ENCODE assay signal across 8 cellular contexts in genomic region chr22:11574231-11574630, GRCh38.
DNase-seq lines count a peak whose midpoint lies in the region; ATAC-seq and TF ChIP-seq lines count a peak whose summit lies in the region.
"Not testable (repeated sequence)": the region's sequence is repeated elsewhere in the genome, so short reads cannot be mapped to it uniquely, and the experiment has no call there.

No MANE protein-coding gene starts in this region.

- not testable (repeated sequence) for H3K27me3 ChIP-seq in RWPE2 (ENCODE audit: insufficient read depth, poor library complexity, severe bottlenecking); subcutaneous abdominal adipose tissue (ENCODE audit: control insufficient read depth in 5 of 5, insufficient read depth in 4 of 5, low read length in 5 of 5); aorta (ENCODE audit: control insufficient read depth in 1 of 2, insufficient read depth in 2 of 2, low read length in 1 of 2)

- H3K4me1 Mint-ChIP-seq in natural killer cell treated with Interleukin-12 subunit alpha and Interleukin-12 subunit beta and Interleukin-15 and Interleukin-18, amount 100 ng/mL, for 72 hours (ENCODE audit: low read depth in 2 of 2): not testable (repeated sequence)

- H3K36me3 Mint-ChIP-seq in natural killer cell treated with Interleukin-12 subunit alpha and Interleukin-12 subunit beta and Interleukin-15 and Interleukin-18, amount 100 ng/mL, for 72 hours: peaks cover 40% of the 10 kb centered on the region

- TF ChIP-seq CTCF in GM13976 (IDR thresholded peaks at IDR 0.05; ENCODE audit: borderline replicate concordance, control extremely low read depth, extremely low read depth, insufficient read depth, missing control alignments); RWPE2 (IDR thresholded peaks at IDR 0.05; ENCODE audit: poor library complexity, severe bottlenecking): not testable (repeated sequence)

- not testable (repeated sequence) for H3K4me3 ChIP-seq in RWPE2 (ENCODE audit: severe bottlenecking); aorta (ENCODE audit: low read length in 2 of 2)
- H3K4me3 ChIP-seq in iPS-18c (ENCODE audit: insufficient read depth, low read depth, low read length): peak overlapping the region; percentile 20; the same call in 1 of the 2 replicates
- H3K4me3 ChIP-seq in subcutaneous abdominal adipose tissue (ENCODE audit: low read depth in 1 of 5, low read length in 5 of 5): peak overlapping the region in 3 of 5 donors; percentile 13 to 28 (median 18)

- ATAC-seq in RWPE2 (ENCODE audit: low read depth): not testable (repeated sequence)
- ATAC-seq in esophagus mucosa: peak; percentile 32
- peak; percentile 32 to 43 for ATAC-seq in natural killer cell treated with Interleukin-12 subunit alpha and Interleukin-12 subunit beta and Interleukin-15 and Interleukin-18, amount 100 ng/mL, for 72 hours
- ATAC-seq in sciatic nerve: peak; percentile 48
- peak; percentile 62 for ATAC-seq in aorta (ENCODE audit: low FRiP score)

- not testable (repeated sequence) for H3K9ac ChIP-seq in subcutaneous abdominal adipose tissue (ENCODE audit: low read length in 5 of 5)

- not testable (repeated sequence) for H3K4me1 ChIP-seq in RWPE2 (ENCODE audit: insufficient read depth, poor library complexity, severe bottlenecking); subcutaneous abdominal adipose tissue (ENCODE audit: control insufficient read depth in 5 of 5, insufficient read depth in 5 of 5, low read length in 5 of 5); aorta (ENCODE audit: control insufficient read depth in 1 of 2, insufficient read depth in 2 of 2, low read length in 2 of 2)

- DNase-seq in GM13976 (ENCODE audit: low spot score) (peak; percentile 1), RWPE2 (ENCODE audit: low spot score) (peak; percentile 76), aorta (peak in 1 of 2 donors; percentile 79)
- not testable (repeated sequence) for DNase-seq in natural killer cell treated with Interleukin-12 subunit alpha and Interleukin-12 subunit beta and Interleukin-15 and Interleukin-18, amount 100 ng/mL, for 72 hours (ENCODE audit: low spot score); sciatic nerve (ENCODE audit: low spot score)

- H3K27ac ChIP-seq in RWPE2 (ENCODE audit: poor library complexity, severe bottlenecking); subcutaneous abdominal adipose tissue (ENCODE audit: low read depth, low read length); aorta (ENCODE audit: low read depth in 1 of 2, low read length in 2 of 2): not testable (repeated sequence)

- 72 to 73% methylated on average over 14 of the region's 14 CpGs for WGBS in aorta, 2 donors

- H3K27me3 Mint-ChIP-seq in natural killer cell treated with Interleukin-12 subunit alpha and Interleukin-12 subunit beta and Interleukin-15 and Interleukin-18, amount 100 ng/mL, for 72 hours: not testable (repeated sequence)

- peaks cover 22% of the 10 kb centered on the region for H3K9me3 Mint-ChIP-seq in natural killer cell treated with Interleukin-12 subunit alpha and Interleukin-12 subunit beta and Interleukin-15 and Interleukin-18, amount 100 ng/mL, for 72 hours

- in situ Hi-C loops in GM13976 (cut with MboI; ENCODE audit: low sequenced_read_pairs, unreplicated experiment): not testable (repeated sequence)

- not testable (repeated sequence) for H3K27ac Mint-ChIP-seq in natural killer cell treated with Interleukin-12 subunit alpha and Interleukin-12 subunit beta and Interleukin-15 and Interleukin-18, amount 100 ng/mL, for 72 hours

- H3K36me3 ChIP-seq in RWPE2 (ENCODE audit: low read depth); subcutaneous abdominal adipose tissue (ENCODE audit: control insufficient read depth in 5 of 5, insufficient read depth in 5 of 5, low read length in 5 of 5); aorta (ENCODE audit: control insufficient read depth in 1 of 2, insufficient read depth in 2 of 2, low read length in 1 of 2): not testable (repeated sequence)

- not testable (repeated sequence) for H3K4me3 Mint-ChIP-seq in natural killer cell treated with Interleukin-12 subunit alpha and Interleukin-12 subunit beta and Interleukin-15 and Interleukin-18, amount 100 ng/mL, for 72 hours

- not testable (repeated sequence) for H3K9me3 ChIP-seq in RWPE2 (ENCODE audit: severe bottlenecking); aorta (ENCODE audit: control insufficient read depth, low read length)
- H3K9me3 ChIP-seq in iPS-18c (ENCODE audit: control insufficient read depth, insufficient read depth, low read length) (peaks cover 36% of the 10 kb centered on the region), subcutaneous abdominal adipose tissue (ENCODE audit: control insufficient read depth in 5 of 5, low read length in 5 of 5) (peaks cover 0 to 56% (median 35%) of the 10 kb centered on the region in 5 donors)

- intact Hi-C loops in sciatic nerve (cut with DNase I); aorta (cut with DNase I): not testable (repeated sequence)
